In the genomic region with DNA sequence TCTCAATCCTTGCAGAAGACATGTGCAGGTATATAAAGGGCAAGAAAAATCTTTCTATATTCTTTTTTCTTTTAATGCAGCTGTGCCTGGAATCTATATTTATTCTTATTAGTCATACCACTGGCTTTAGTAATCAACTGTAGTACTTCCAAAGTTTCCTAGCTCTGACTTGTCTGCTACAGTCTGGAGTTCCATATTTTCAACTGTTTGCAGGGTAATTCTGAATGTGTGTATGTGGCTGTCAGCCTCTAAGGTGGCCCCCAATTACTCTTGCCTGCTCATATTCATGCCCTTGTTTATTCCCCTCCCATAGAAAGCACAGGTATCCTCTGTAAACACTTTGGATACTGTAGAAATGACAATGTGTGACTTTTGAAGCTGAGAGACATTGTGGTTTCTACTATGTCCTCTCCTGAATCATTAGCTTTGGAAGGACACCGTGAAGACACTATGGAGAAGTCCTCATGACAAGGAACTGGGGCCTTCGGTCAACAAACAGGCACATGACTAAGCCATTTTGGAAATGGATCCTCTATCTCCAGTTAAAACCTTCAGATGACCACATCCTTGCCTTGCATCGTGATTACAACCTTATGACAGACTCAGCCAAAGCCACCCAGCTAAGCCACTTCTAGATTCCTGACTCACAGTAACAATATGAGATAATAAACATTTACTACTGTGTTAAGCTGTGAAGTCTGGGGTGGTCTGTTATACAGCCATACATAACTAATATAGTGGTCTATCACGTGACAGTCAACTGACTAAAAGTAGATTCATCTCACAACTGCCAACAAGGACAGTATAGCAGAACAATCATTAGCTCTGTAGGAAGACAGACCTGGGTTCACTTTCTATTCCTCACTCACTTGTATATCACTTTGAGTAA, we compare ENCODE assay signal across 1 cellular context.
A peak's percentile ranks its signal among the peaks of the same experiment; 100 is the strongest.
TF ChIP-seq lines count a peak whose summit lies in the region.

No MANE protein-coding gene starts in this region.

TF ChIP-seq in IMR-90, 13 proteins besides CTCF, POLR2A, EP300 and RAD21:
- 0 out of 2 replicates have a peak, but pooled peaks have one; percentile 3 for TF ChIP-seq SMC3 (IDR thresholded peaks at IDR 0.05; ENCODE audit: low read depth, low read length)
- 0 out of 2 replicates have a peak, but pooled peaks have one; percentile 0 for TF ChIP-seq MAFK (IDR thresholded peaks at IDR 0.05; ENCODE audit: low read depth, low read length)
- no peak for TF ChIP-seq MXI1 (IDR thresholded peaks at IDR 0.05; ENCODE audit: borderline replicate concordance, low read depth, low read length)
- peak; percentile 26; the same call in 1 of the 2 replicates for TF ChIP-seq NFE2L2 (IDR thresholded peaks at IDR 0.05; ENCODE audit: low read depth, low read length)
- TF ChIP-seq FOS (IDR thresholded peaks at IDR 0.05; ENCODE audit: low read depth, low read length), result peak; percentile 40; the same call in 1 of the 2 replicates
- peak; percentile 73 for TF ChIP-seq CEBPB (IDR thresholded peaks at IDR 0.05; ENCODE audit: low read depth, low read length)
- TF ChIP-seq BHLHE40 (IDR thresholded peaks at IDR 0.05; ENCODE audit: low read depth, low read length), result peak; percentile 88
- TF ChIP-seq, protein P1, sequence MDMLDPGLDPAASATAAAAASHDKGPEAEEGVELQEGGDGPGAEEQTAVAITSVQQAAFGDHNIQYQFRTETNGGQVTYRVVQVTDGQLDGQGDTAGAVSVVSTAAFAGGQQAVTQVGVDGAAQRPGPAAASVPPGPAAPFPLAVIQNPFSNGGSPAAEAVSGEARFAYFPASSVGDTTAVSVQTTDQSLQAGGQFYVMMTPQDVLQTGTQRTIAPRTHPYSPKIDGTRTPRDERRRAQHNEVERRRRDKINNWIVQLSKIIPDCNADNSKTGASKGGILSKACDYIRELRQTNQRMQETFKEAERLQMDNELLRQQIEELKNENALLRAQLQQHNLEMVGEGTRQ (IDR thresholded peaks at IDR 0.05; ENCODE audit: low read depth, low read length), result peak; percentile 86
- TF ChIP-seq CHD1 (IDR thresholded peaks at IDR 0.05; ENCODE audit: low read depth, low read length), result no peak
- TF ChIP-seq MAZ (IDR thresholded peaks at IDR 0.05; ENCODE audit: borderline replicate concordance, low read depth, low read length), result no peak
